Comparison of ENCODE assay signal across 17 cellular contexts in genomic region chr6:45075246-45075645, GRCh38.
A peak's percentile ranks its signal among the peaks of the same experiment; 100 is the strongest.
DNase-seq lines count a peak whose midpoint lies in the region; ATAC-seq and TF ChIP-seq lines count a peak whose summit lies in the region.
"Had no signal": no experiment of that assay in that cellular context is flagged by ENCODE, and none has a peak within 500 bp of the region (broad histone marks: within the 10 kb centered on the region; RNA-seq: fewer than 3 reads in every experiment).

No MANE protein-coding gene starts in this region.

- intact Hi-C loops in activated naive CD4-positive, alpha-beta T cell treated with anti-CD3 and anti-CD28 coated beads for 36 hours (cut with micrococcal nuclease), result no loop called here

- no peaks in the 10 kb centered on the region for H3K27me3 Mint-ChIP-seq in activated naive CD4-positive, alpha-beta T cell treated with anti-CD3 and anti-CD28 coated beads, Interleukin-2, amount 50 U/mL, for 24 hours
- no peaks in the 10 kb centered on the region for H3K27me3 Mint-ChIP-seq in activated naive CD4-positive, alpha-beta T cell treated with anti-CD3 and anti-CD28 coated beads for 36 hours (ENCODE audit: low read depth)
- no peaks in the 10 kb centered on the region for H3K27me3 Mint-ChIP-seq in activated naive CD8-positive, alpha-beta T cell treated with anti-CD3 and anti-CD28 coated beads, Interleukin-2, amount 50 U/mL, for 24 hours
- no peaks in the 10 kb centered on the region for H3K27me3 Mint-ChIP-seq in stimulated activated naive CD8-positive, alpha-beta T cell treated with anti-CD3 and anti-CD28 coated beads, Interleukin-15, amount 100 ng/mL, for 72 hours
- H3K27me3 Mint-ChIP-seq: activated CD8-positive, alpha-beta memory T cell treated with anti-CD3 and anti-CD28 coated beads, Interleukin-2, amount 10 ng/mL, durations not matched to agents 7 days and 5 days had no signal

- H3K27ac ChIP-seq in foreskin keratinocyte, result peak overlapping the region; percentile 93
- H3K27ac ChIP-seq: BLaER1 treated with 17β-estradiol and CSF1 and Interleukin-3, amounts not matched to agents 10 nM and 100 nM; heart left ventricle; right lobe of liver had no signal

- H3K4me3 Mint-ChIP-seq in activated naive CD4-positive, alpha-beta T cell treated with anti-CD3 and anti-CD28 coated beads, Interleukin-2, amount 50 U/mL, for 24 hours, result no peak overlapping the region
- H3K4me3 Mint-ChIP-seq in activated naive CD4-positive, alpha-beta T cell treated with anti-CD3 and anti-CD28 coated beads for 36 hours, result no peak overlapping the region
- H3K4me3 Mint-ChIP-seq in activated naive CD8-positive, alpha-beta T cell treated with anti-CD3 and anti-CD28 coated beads, Interleukin-2, amount 50 U/mL, for 24 hours, result no peak overlapping the region
- no peak overlapping the region for H3K4me3 Mint-ChIP-seq in stimulated activated naive CD8-positive, alpha-beta T cell treated with anti-CD3 and anti-CD28 coated beads, Interleukin-15, amount 100 ng/mL, for 72 hours
- H3K4me3 Mint-ChIP-seq: activated CD8-positive, alpha-beta memory T cell treated with anti-CD3 and anti-CD28 coated beads, Interleukin-2, amount 10 ng/mL, durations not matched to agents 7 days and 5 days had no signal

- peaks cover 23% of the 10 kb centered on the region for H3K4me1 ChIP-seq in foreskin keratinocyte
- H3K4me1 ChIP-seq: right lobe of liver had no signal

- no peak for DNase-seq in activated naive CD4-positive, alpha-beta T cell treated with anti-CD3 and anti-CD28 coated beads for 36 hours
- DNase-seq in activated naive CD8-positive, alpha-beta T cell treated with anti-CD3 and anti-CD28 coated beads, Interleukin-2, amount 50 U/mL, for 24 hours, result no peak
- DNase-seq in foreskin keratinocyte (peak; percentile 97 to 98), NCI-H524 (lab: John Stamatoyannopoulos, UW) (no peak), NCI-H1930 (lab: John Stamatoyannopoulos, UW) (no peak), NCI-H69 (lab: John Stamatoyannopoulos, UW) (no peak)
- no peak for DNase-seq in stimulated activated naive CD8-positive, alpha-beta T cell treated with anti-CD3 and anti-CD28 coated beads, Interleukin-15, amount 100 ng/mL, for 72 hours
- DNase-seq: activated CD8-positive, alpha-beta memory T cell treated with anti-CD3 and anti-CD28 coated beads, Interleukin-2, amount 10 ng/mL, durations not matched to agents 7 days and 5 days; caudate nucleus; heart left ventricle; mesendoderm; MG63; NCI-H526; right lobe of liver had no signal

- peaks cover 35% of the 10 kb centered on the region for H3K4me1 Mint-ChIP-seq in activated naive CD4-positive, alpha-beta T cell treated with anti-CD3 and anti-CD28 coated beads, Interleukin-2, amount 50 U/mL, for 24 hours
- H3K4me1 Mint-ChIP-seq in activated naive CD4-positive, alpha-beta T cell treated with anti-CD3 and anti-CD28 coated beads for 36 hours (ENCODE audit: low read depth), result peaks cover 28% of the 10 kb centered on the region
- peaks cover 37% of the 10 kb centered on the region for H3K4me1 Mint-ChIP-seq in activated naive CD8-positive, alpha-beta T cell treated with anti-CD3 and anti-CD28 coated beads, Interleukin-2, amount 50 U/mL, for 24 hours
- H3K4me1 Mint-ChIP-seq in stimulated activated naive CD8-positive, alpha-beta T cell treated with anti-CD3 and anti-CD28 coated beads, Interleukin-15, amount 100 ng/mL, for 72 hours, result peaks cover 32% of the 10 kb centered on the region

- no peak for TF ChIP-seq CTCF in foreskin keratinocyte (conservative IDR thresholded peaks at IDR 0.05)

- CTCF ChIA-PET in activated naive CD4-positive, alpha-beta T cell treated with anti-CD3 and anti-CD28 coated beads for 36 hours (lab: Charles Lee), result no interaction called here

- H3K36me3 Mint-ChIP-seq in activated naive CD4-positive, alpha-beta T cell treated with anti-CD3 and anti-CD28 coated beads, Interleukin-2, amount 50 U/mL, for 24 hours, result peaks cover 17% of the 10 kb centered on the region
- H3K36me3 Mint-ChIP-seq in activated naive CD4-positive, alpha-beta T cell treated with anti-CD3 and anti-CD28 coated beads for 36 hours (ENCODE audit: low read depth), result peaks cover 16% of the 10 kb centered on the region
- peaks cover 11% of the 10 kb centered on the region for H3K36me3 Mint-ChIP-seq in activated naive CD8-positive, alpha-beta T cell treated with anti-CD3 and anti-CD28 coated beads, Interleukin-2, amount 50 U/mL, for 24 hours (ENCODE audit: low read depth)

- no peaks in the 10 kb centered on the region for H3K27me3 ChIP-seq in foreskin keratinocyte
- H3K27me3 ChIP-seq: BLaER1 treated with 17β-estradiol and CSF1 and Interleukin-3, amounts not matched to agents 10 nM and 100 nM; heart left ventricle; MG63; right lobe of liver had no signal

- peak; percentile 83 for ATAC-seq in activated naive CD8-positive, alpha-beta T cell treated with anti-CD3 and anti-CD28 coated beads, Interleukin-2, amount 50 U/mL, for 24 hours
- peak; percentile 100 for ATAC-seq in foreskin keratinocyte
- ATAC-seq in stimulated activated naive CD8-positive, alpha-beta T cell treated with anti-CD3 and anti-CD28 coated beads, Interleukin-15, amount 100 ng/mL, for 72 hours, result peak; percentile 42
- ATAC-seq: activated CD8-positive, alpha-beta memory T cell treated with anti-CD3 and anti-CD28 coated beads, Interleukin-2, amount 10 ng/mL, durations not matched to agents 7 days and 5 days; HCT116; heart left ventricle; right lobe of liver had no signal

- H3K9me3 Mint-ChIP-seq in activated naive CD4-positive, alpha-beta T cell treated with anti-CD3 and anti-CD28 coated beads, Interleukin-2, amount 50 U/mL, for 24 hours, result peaks cover 24% of the 10 kb centered on the region
- peaks cover 24% of the 10 kb centered on the region for H3K9me3 Mint-ChIP-seq in activated naive CD4-positive, alpha-beta T cell treated with anti-CD3 and anti-CD28 coated beads for 36 hours
- peaks cover 26% of the 10 kb centered on the region for H3K9me3 Mint-ChIP-seq in activated naive CD8-positive, alpha-beta T cell treated with anti-CD3 and anti-CD28 coated beads, Interleukin-2, amount 50 U/mL, for 24 hours
- peaks cover 22 to 28% of the 10 kb centered on the region in 2 donors for H3K9me3 Mint-ChIP-seq in stimulated activated naive CD8-positive, alpha-beta T cell treated with anti-CD3 and anti-CD28 coated beads, Interleukin-15, amount 100 ng/mL, for 72 hours

- peak overlapping the region; percentile 17 for H3K27ac Mint-ChIP-seq in activated naive CD4-positive, alpha-beta T cell treated with anti-CD3 and anti-CD28 coated beads, Interleukin-2, amount 50 U/mL, for 24 hours
- no peak overlapping the region for H3K27ac Mint-ChIP-seq in activated naive CD4-positive, alpha-beta T cell treated with anti-CD3 and anti-CD28 coated beads for 36 hours
- peak overlapping the region; percentile 44 for H3K27ac Mint-ChIP-seq in activated naive CD8-positive, alpha-beta T cell treated with anti-CD3 and anti-CD28 coated beads, Interleukin-2, amount 50 U/mL, for 24 hours
- H3K27ac Mint-ChIP-seq in stimulated activated naive CD8-positive, alpha-beta T cell treated with anti-CD3 and anti-CD28 coated beads, Interleukin-15, amount 100 ng/mL, for 72 hours, result no peak overlapping the region
- H3K27ac Mint-ChIP-seq: activated CD8-positive, alpha-beta memory T cell treated with anti-CD3 and anti-CD28 coated beads, Interleukin-2, amount 10 ng/mL, durations not matched to agents 7 days and 5 days had no signal

Comparison
In these comparisons a context has a peak if more than half of its experiments do, and no peak if none do; other contexts are left out.
1. H3K27ac Mint-ChIP-seq: peak in activated naive CD4-positive, alpha-beta T cell treated with anti-CD3 and anti-CD28 coated beads, Interleukin-2, amount 50 U/mL, for 24 hours (single experiment) and activated naive CD8-positive, alpha-beta T cell treated with anti-CD3 and anti-CD28 coated beads, Interleukin-2, amount 50 U/mL, for 24 hours (single experiment); none in activated naive CD4-positive, alpha-beta T cell treated with anti-CD3 and anti-CD28 coated beads for 36 hours (single experiment) and stimulated activated naive CD8-positive, alpha-beta T cell treated with anti-CD3 and anti-CD28 coated beads, Interleukin-15, amount 100 ng/mL, for 72 hours (0 of 2).
2. DNase-seq: peak in foreskin keratinocyte (2 of 2); none in activated naive CD4-positive, alpha-beta T cell treated with anti-CD3 and anti-CD28 coated beads for 36 hours (single experiment), activated naive CD8-positive, alpha-beta T cell treated with anti-CD3 and anti-CD28 coated beads, Interleukin-2, amount 50 U/mL, for 24 hours (single experiment), stimulated activated naive CD8-positive, alpha-beta T cell treated with anti-CD3 and anti-CD28 coated beads, Interleukin-15, amount 100 ng/mL, for 72 hours (0 of 2), NCI-H524 (0 of 2), NCI-H1930 (0 of 2) and NCI-H69 (single experiment).
3. ATAC-seq: peak in every context shown above with its lines; median percentile 100 in foreskin keratinocyte; 83 in activated naive CD8-positive, alpha-beta T cell treated with anti-CD3 and anti-CD28 coated beads, Interleukin-2, amount 50 U/mL, for 24 hours; 42 in stimulated activated naive CD8-positive, alpha-beta T cell treated with anti-CD3 and anti-CD28 coated beads, Interleukin-15, amount 100 ng/mL, for 72 hours.